Comparison of ENCODE assay signal across 23 cellular contexts in the genomic region with DNA sequence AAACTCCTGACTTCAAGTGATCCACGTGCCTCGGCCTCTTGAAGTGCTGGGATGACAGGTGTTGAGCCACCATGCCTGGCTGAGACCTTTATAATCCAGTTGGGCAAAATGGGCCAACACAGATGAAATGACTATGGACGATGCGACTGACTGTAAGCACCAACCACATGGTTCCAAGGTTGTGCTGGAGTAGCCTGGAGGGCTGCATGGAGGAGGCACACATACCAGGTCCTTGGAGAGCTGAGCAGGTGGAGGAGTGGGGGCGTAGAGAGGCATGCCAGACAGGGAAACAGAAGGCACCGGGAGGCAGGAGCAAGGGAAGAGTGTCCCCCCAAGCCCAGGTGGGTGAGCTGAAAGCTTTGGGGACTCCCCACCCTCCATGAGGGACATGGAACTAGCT.
DNase-seq lines count a peak whose midpoint lies in the region; ATAC-seq and TF ChIP-seq lines count a peak whose summit lies in the region.
"Had no signal": no experiment of that assay in that cellular context is flagged by ENCODE, and none has a peak within 500 bp of the region (broad histone marks: within the 10 kb centered on the region; RNA-seq: fewer than 3 reads in every experiment).

No MANE protein-coding gene starts in this region.

- H3K27ac ChIP-seq in RWPE1, result 0 out of 2 replicates have a peak overlapping the region, but pooled peaks have one; percentile 63
- peak overlapping the region in 3 of 5 donors; percentile 78 to 89 (median 86) for H3K27ac ChIP-seq in stomach
- H3K27ac ChIP-seq: brain microvascular endothelial cell had no signal

- TF ChIP-seq CTCF in RWPE1 (conservative IDR thresholded peaks at IDR 0.05; ENCODE audit: low read depth) (no peak), endothelial cell (IDR thresholded peaks at IDR 0.05; ENCODE audit: unreplicated experiment) (no peak), stomach (IDR thresholded peaks at IDR 0.05) (no peak)

- H3K27ac Mint-ChIP-seq in activated naive CD8-positive, alpha-beta T cell treated with anti-CD3 and anti-CD28 coated beads, Interleukin-2, amount 10 ng/mL, durations not matched to agents 7 days and 5 days, result peak overlapping the region; percentile 71
- no peak overlapping the region for H3K27ac Mint-ChIP-seq in activated naive CD8-positive, alpha-beta T cell treated with anti-CD3 and anti-CD28 coated beads for 36 hours
- peak overlapping the region; percentile 52 for H3K27ac Mint-ChIP-seq in endothelial cell (ENCODE audit: unreplicated experiment)
- H3K27ac Mint-ChIP-seq: activated T-cell treated with anti-CD3 and anti-CD28 coated beads, Interleukin-2, amount 50 U/mL, for 72 hours; nephron; stimulated activated naive CD8-positive, alpha-beta T cell treated with anti-CD3 and anti-CD28 coated beads, Interleukin-15, amount 100 ng/mL, for 72 hours had no signal

- no peak for ATAC-seq in activated naive CD8-positive, alpha-beta T cell treated with anti-CD3 and anti-CD28 coated beads, Interleukin-2, amount 10 ng/mL, durations not matched to agents 7 days and 5 days (ENCODE audit: low read depth)
- no peak for ATAC-seq in GM18867 (IDR thresholded peaks at IDR 0.05; ENCODE audit: unreplicated experiment)
- ATAC-seq: activated T-cell treated with anti-CD3 and anti-CD28 coated beads, Interleukin-2, amount 50 U/mL, for 72 hours; gastrocnemius medialis; stimulated activated naive CD8-positive, alpha-beta T cell treated with anti-CD3 and anti-CD28 coated beads, Interleukin-15, amount 100 ng/mL, for 72 hours had no signal

- no peak for DNase-seq in activated naive CD8-positive, alpha-beta T cell treated with anti-CD3 and anti-CD28 coated beads, Interleukin-2, amount 10 ng/mL, durations not matched to agents 7 days and 5 days
- DNase-seq in activated naive CD8-positive, alpha-beta T cell treated with anti-CD3 and anti-CD28 coated beads for 36 hours, result no peak
- DNase-seq in RWPE1 (ENCODE audit: low spot score) (no peak), endothelial cell (ENCODE audit: low spot score) (no peak), stomach (no peak), NCI-H345 (lab: John Stamatoyannopoulos, UW) (no peak), retina (no peak)
- DNase-seq: activated CD4-positive, alpha-beta T cell treated with anti-CD3 and anti-CD28 coated beads for 4 hours; activated T-cell treated with anti-CD3 and anti-CD28 coated beads, Interleukin-2, amount 50 U/mL, for 72 hours; brain microvascular endothelial cell; DMS53; gastrocnemius medialis; MM.1S; NCI-H2029 treated with DMSO at 0.1 percent for 48 hours; NCI-H526; OCI-M1; right cardiac atrium; SK-N-SH; stimulated activated CD4-positive, alpha-beta T cell treated with anti-CD3 and anti-CD28 coated beads, Interleukin-2, amount 100 ng/mL, for 24 hours; stimulated activated naive CD8-positive, alpha-beta T cell treated with anti-CD3 and anti-CD28 coated beads, Interleukin-15, amount 100 ng/mL, for 72 hours had no signal

- intact Hi-C loops in stomach (cut with DNase I; ENCODE audit: low total_unique reads), result no loop called here

- POLR2A ChIA-PET in activated naive CD8-positive, alpha-beta T cell treated with anti-CD3 and anti-CD28 coated beads, Interleukin-2, amount 10 ng/mL, durations not matched to agents 7 days and 5 days (lab: Charles Lee), result interaction anchor here (1.3 kb wide), 1 partner anchor 17 kb away, joined by 3 read pairs; no protein-coding TSS in a partner anchor
- POLR2A ChIA-PET in RWPE1 (lab: Yijun Ruan, JAX; ENCODE audit: low non-redundant PET), result no interaction called here

- no peak overlapping the region for H3K4me3 Mint-ChIP-seq in activated naive CD8-positive, alpha-beta T cell treated with anti-CD3 and anti-CD28 coated beads, Interleukin-2, amount 10 ng/mL, durations not matched to agents 7 days and 5 days
- no peak overlapping the region for H3K4me3 Mint-ChIP-seq in activated naive CD8-positive, alpha-beta T cell treated with anti-CD3 and anti-CD28 coated beads for 36 hours
- peak overlapping the region; percentile 67 for H3K4me3 Mint-ChIP-seq in endothelial cell (ENCODE audit: unreplicated experiment)
- H3K4me3 Mint-ChIP-seq: activated T-cell treated with anti-CD3 and anti-CD28 coated beads, Interleukin-2, amount 50 U/mL, for 72 hours; nephron; stimulated activated naive CD8-positive, alpha-beta T cell treated with anti-CD3 and anti-CD28 coated beads, Interleukin-15, amount 100 ng/mL, for 72 hours had no signal

- H3K4me3 ChIP-seq in stomach, result no peak overlapping the region
- H3K4me3 ChIP-seq: gastrocnemius medialis, tibial nerve had no signal

- peaks cover 14 to 70% (median 66%) of the 10 kb centered on the region in 4 donors for H3K36me3 ChIP-seq in stomach

- peaks cover 32% of the 10 kb centered on the region for H3K36me3 Mint-ChIP-seq in activated naive CD8-positive, alpha-beta T cell treated with anti-CD3 and anti-CD28 coated beads, Interleukin-2, amount 10 ng/mL, durations not matched to agents 7 days and 5 days
- peaks cover 15% of the 10 kb centered on the region for H3K36me3 Mint-ChIP-seq in activated naive CD8-positive, alpha-beta T cell treated with anti-CD3 and anti-CD28 coated beads for 36 hours
- peaks cover 37% of the 10 kb centered on the region for H3K36me3 Mint-ChIP-seq in endothelial cell (ENCODE audit: low read depth, unreplicated experiment)

- H3K27me3 Mint-ChIP-seq in activated naive CD8-positive, alpha-beta T cell treated with anti-CD3 and anti-CD28 coated beads, Interleukin-2, amount 10 ng/mL, durations not matched to agents 7 days and 5 days, result no peaks in the 10 kb centered on the region
- H3K27me3 Mint-ChIP-seq in activated naive CD8-positive, alpha-beta T cell treated with anti-CD3 and anti-CD28 coated beads for 36 hours, result no peaks in the 10 kb centered on the region
- peaks cover 1% of the 10 kb centered on the region for H3K27me3 Mint-ChIP-seq in endothelial cell (ENCODE audit: unreplicated experiment)
- H3K27me3 Mint-ChIP-seq: stimulated activated naive CD8-positive, alpha-beta T cell treated with anti-CD3 and anti-CD28 coated beads, Interleukin-15, amount 100 ng/mL, for 72 hours had no signal

- no peak for TF ChIP-seq EP300 in stomach (IDR thresholded peaks at IDR 0.05)

- CTCF ChIA-PET in RWPE1 (lab: Yijun Ruan, JAX), result no interaction called here

- H3K9me3 ChIP-seq in stomach, result no peaks in the 10 kb centered on the region
- H3K9me3 ChIP-seq: gastrocnemius medialis, SK-N-SH, tibial nerve had no signal

- H3K4me1 Mint-ChIP-seq in activated naive CD8-positive, alpha-beta T cell treated with anti-CD3 and anti-CD28 coated beads, Interleukin-2, amount 10 ng/mL, durations not matched to agents 7 days and 5 days, result peaks cover 20% of the 10 kb centered on the region
- H3K4me1 Mint-ChIP-seq in activated naive CD8-positive, alpha-beta T cell treated with anti-CD3 and anti-CD28 coated beads for 36 hours, result peaks cover 14% of the 10 kb centered on the region
- H3K4me1 Mint-ChIP-seq in endothelial cell (ENCODE audit: unreplicated experiment), result peaks cover 27% of the 10 kb centered on the region

- WGBS in stomach, 5 donors, result 91 to 94% (median 93%) methylated on average over 6 of the region's 6 CpGs

- H3K9me3 Mint-ChIP-seq in activated naive CD8-positive, alpha-beta T cell treated with anti-CD3 and anti-CD28 coated beads, Interleukin-2, amount 10 ng/mL, durations not matched to agents 7 days and 5 days, result no peaks in the 10 kb centered on the region
- H3K9me3 Mint-ChIP-seq in activated naive CD8-positive, alpha-beta T cell treated with anti-CD3 and anti-CD28 coated beads for 36 hours, result no peaks in the 10 kb centered on the region
- no peaks in the 10 kb centered on the region for H3K9me3 Mint-ChIP-seq in endothelial cell (ENCODE audit: unreplicated experiment)
- H3K9me3 Mint-ChIP-seq: activated T-cell treated with anti-CD3 and anti-CD28 coated beads, Interleukin-2, amount 50 U/mL, for 72 hours; nephron; stimulated activated naive CD8-positive, alpha-beta T cell treated with anti-CD3 and anti-CD28 coated beads, Interleukin-15, amount 100 ng/mL, for 72 hours had no signal

- H3K27me3 ChIP-seq in stomach, result no peaks in the 10 kb centered on the region
- H3K27me3 ChIP-seq: brain microvascular endothelial cell, gastrocnemius medialis, tibial nerve had no signal

- TF ChIP-seq POLR2A in stomach (IDR thresholded peaks at IDR 0.05), result no peak

- peaks cover 43 to 83% (median 68%) of the 10 kb centered on the region in 4 donors for H3K4me1 ChIP-seq in stomach
- H3K4me1 ChIP-seq: gastrocnemius medialis had no signal
